In the genomic region with DNA sequence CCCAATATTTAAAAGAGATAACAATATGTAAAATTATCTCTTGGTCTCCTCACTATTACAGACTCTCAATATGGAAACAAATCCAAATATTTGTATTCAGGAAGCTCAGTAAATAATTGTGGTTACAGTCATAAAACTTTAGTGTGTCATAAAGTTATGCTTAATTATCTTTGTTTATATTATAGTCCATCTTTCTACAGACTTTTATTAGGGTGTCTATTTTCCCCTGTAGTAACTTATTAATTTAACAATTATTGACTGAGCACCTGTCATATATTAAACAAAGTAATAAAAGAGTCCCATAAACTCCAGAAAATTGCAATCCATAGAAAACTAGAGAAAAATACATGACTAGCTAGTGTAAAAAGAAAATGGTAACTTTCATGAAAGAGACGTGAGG, we compare ENCODE assay signal across 21 cellular contexts.
"Had no signal": no experiment of that assay in that cellular context is flagged by ENCODE, and none has a peak within 500 bp of the region (broad histone marks: within the 10 kb centered on the region; RNA-seq: fewer than 3 reads in every experiment).

No MANE protein-coding gene starts in this region.

- DNase-seq: activated CD4-positive, alpha-beta T cell treated with anti-CD3 and anti-CD28 coated beads for 36 hours; activated CD4-positive, CD25-positive, alpha-beta regulatory T cell; activated CD8-positive, alpha-beta memory T cell treated with anti-CD3 and anti-CD28 coated beads, Interleukin-2, amount 50 U/mL, for 4 hours; activated CD8-positive, alpha-beta T cell treated with anti-CD3 and anti-CD28 coated beads for 36 hours; activated naive CD4-positive, alpha-beta T cell; aorta; caudate nucleus; MM.1S; NCI-H1417; NCI-H1694; NCI-H2029; NCI-H2107; NCI-H226; NK-92 treated with Interleukin-12 subunit alpha and Interleukin-12 subunit beta, amount 100 ng/mL, for 24 hours; SHP77; T-cell; T-helper 2 cell; T1000 had no signal

- H3K27ac ChIP-seq: breast epithelium, KMS-11, SJSA1 had no signal

- H3K4me1 ChIP-seq: breast epithelium, SJSA1 had no signal

- H3K4me3 ChIP-seq: breast epithelium, SJSA1 had no signal

- H3K36me3 ChIP-seq: breast epithelium, SJSA1 had no signal

- H3K27me3 ChIP-seq: breast epithelium, SJSA1 had no signal

- H3K9me3 ChIP-seq: SJSA1 had no signal
